Comparison of ENCODE assay signal across 10 cellular contexts in genomic region chr3:119630562-119631329, GRCh38. TPM values are rescaled to one million over a fixed set of nuclear protein-coding genes. Genes with fewer than 3 reads are reported as not detected.
DNase-seq lines count a peak whose midpoint lies in the region; ATAC-seq, FAIRE-seq and TF ChIP-seq lines count a peak whose summit lies in the region.
"Had no signal": no experiment of that assay in that cellular context is flagged by ENCODE, and none has a peak within 500 bp of the region (broad histone marks: within the 10 kb centered on the region; RNA-seq: fewer than 3 reads in every experiment).

No MANE protein-coding gene starts in this region.

- CTCF ChIA-PET in GM12878 (lab: Yijun Ruan, JAX): interaction anchor here (1.1 to 2.5 kb wide), 5 partner anchors 29 to 80 kb away, joined by 3 to 16 read pairs (median 5); partner anchors contain the start of gene CD80

- TF ChIP-seq CTCF in GM12878 (IDR thresholded peaks at IDR 0.05 in 2 of 3, conservative IDR thresholded peaks at IDR 0.05 in 1 of 3; ENCODE audit: control insufficient read depth in 2 of 3, extremely low read depth in 1 of 3, insufficient read depth in 1 of 3, low read depth in 3 of 3, low read length in 3 of 3): no peak
- no peak for TF ChIP-seq CTCF in testis (IDR thresholded peaks at IDR 0.05)
- no peak for TF ChIP-seq CTCF in kidney (IDR thresholded peaks at IDR 0.05; ENCODE audit: borderline replicate concordance, extremely low read depth, insufficient read depth)

- no peaks in the 10 kb centered on the region; a peak in 1 of 4 replicates for H3K36me3 ChIP-seq in GM12878 (ENCODE audit: control insufficient read depth in 2 of 2, insufficient read depth in 2 of 2, low read length in 1 of 2)
- H3K36me3 ChIP-seq in testis (ENCODE audit: low read depth, missing control alignments): no peaks in the 10 kb centered on the region
- H3K36me3 ChIP-seq in kidney (ENCODE audit: control insufficient read depth in 1 of 2, insufficient read depth in 2 of 2, low read length in 2 of 2): no peaks in the 10 kb centered on the region

- H3K79me2 ChIP-seq in GM12878 (ENCODE audit: control insufficient read depth, insufficient read depth, low read length): no peaks in the 10 kb centered on the region

- no peak overlapping the region for H3K9ac ChIP-seq in GM12878 (ENCODE audit: control insufficient read depth, insufficient read depth, low read length)
- H3K9ac ChIP-seq in kidney (ENCODE audit: low read length in 2 of 2): no peak overlapping the region

- H3K27ac ChIP-seq in GM12878 (ENCODE audit: control insufficient read depth, insufficient read depth) (no peak overlapping the region), testis (peak overlapping the region; percentile 29 to 84), kidney (ENCODE audit: low read depth in 2 of 2, low read length in 2 of 2) (no peak overlapping the region)

- TF ChIP-seq POLR2A in GM12878 (IDR thresholded peaks at IDR 0.05; ENCODE audit: low read depth, low read length): no peak
- no peak for TF ChIP-seq POLR2A in testis (IDR thresholded peaks at IDR 0.05)

- WGBS in GM12878 (ENCODE audit: insufficient coverage, insufficient replicate concordance, low lambda C conversion rate, missing lambda C conversion rate): 83% methylated on average over 10 of the region's 10 CpGs
- 77 to 79% methylated on average over 10 of the region's 10 CpGs for WGBS in testis, 2 donors

- RAD21 ChIA-PET in GM12878 (lab: Charles Lee; ENCODE audit: unreplicated experiment): interaction anchor here (0.6 to 7.8 kb wide), 5 partner anchors 26 to 466 kb away, joined by 3 to 103 read pairs (median 4); partner anchors contain the start of gene CD80

- FAIRE-seq in GM12878 (lab: Jason Lieb, UNC) (no peak), kidney (lab: Jason Lieb, UNC) (no peak)
- FAIRE-seq: frontal cortex, GM18507 had no signal

- no peak for TF ChIP-seq RAD21 in GM12878 (IDR thresholded peaks at IDR 0.05; ENCODE audit: insufficient read depth, low read depth, low read length)

- H3K27me3 ChIP-seq in GM12878 (replicated peaks in 1 of 2; ENCODE audit: control insufficient read depth in 2 of 2, insufficient read depth in 2 of 2, low read length in 1 of 2): no peaks in the 10 kb centered on the region
- H3K27me3 ChIP-seq in testis: no peaks in the 10 kb centered on the region

- SMC1A ChIA-PET in GM12878 (lab: Charles Lee; ENCODE audit: uncharacterized antibody, unreplicated experiment): interaction anchor here (0.6 to 9.4 kb wide), 7 partner anchors 29 to 111 kb away, joined by 3 to 128 read pairs (median 3); partner anchors contain the start of gene COX17

- in situ Hi-C loops in GM12878 (cut with MboI): no loop called here

- DNase-seq in LHCN-M2 (ENCODE audit: low read depth) (peak; percentile 46), GM12878 (ENCODE audit: low read depth, low spot score) (no peak), kidney tubule cell (ENCODE audit: low spot score) (peak; percentile 45), testis (no peak), kidney (no peak), cerebellar nuclear complex (lab: John Stamatoyannopoulos, UW) (no peak)
- DNase-seq in activated CD8-positive, alpha-beta memory T cell treated with anti-CD3 and anti-CD28 coated beads, Interleukin-2, amount 50 U/mL, for 48 hours: no peak

- no peak for TF ChIP-seq EP300 in GM12878 (IDR thresholded peaks at IDR 0.05; ENCODE audit: borderline replicate concordance in 1 of 2, control insufficient read depth in 1 of 2, low read depth in 2 of 2, low read length in 2 of 2)

- peak overlapping the region; percentile 28 for H2AFZ ChIP-seq in GM12878 (ENCODE audit: control insufficient read depth, low read depth, low read length)

- no peak overlapping the region for H3K4me3 ChIP-seq in GM12878
- H3K4me3 ChIP-seq in testis: no peak overlapping the region
- no peak overlapping the region for H3K4me3 ChIP-seq in kidney (ENCODE audit: low read length in 2 of 2)

- BruUV-seq in GM12878 (replicated peaks; lab: Mats Ljungman, UMichigan): no TSS peak

- ATAC-seq in GM12878 (no peak), HG03378 (IDR thresholded peaks at IDR 0.05; ENCODE audit: unreplicated experiment) (no peak)

- H4K20me1 ChIP-seq in GM12878 (ENCODE audit: control insufficient read depth, insufficient read depth): no peaks in the 10 kb centered on the region

- H3K9me3 ChIP-seq in GM12878 (replicated peaks; ENCODE audit: control insufficient read depth, insufficient read depth, low read length) (no peaks in the 10 kb centered on the region), testis (no peaks in the 10 kb centered on the region), kidney (ENCODE audit: control insufficient read depth in 1 of 2, low read length in 2 of 2) (no peaks in the 10 kb centered on the region)

- H3K4me1 ChIP-seq in GM12878 (ENCODE audit: control insufficient read depth, insufficient read depth, low read length) (peaks cover 40% of the 10 kb centered on the region), testis (peaks cover 18% of the 10 kb centered on the region), kidney (ENCODE audit: control insufficient read depth in 1 of 2, insufficient read depth in 1 of 2, low read depth in 1 of 2, low read length in 2 of 2) (peaks cover 0 to 5% of the 10 kb centered on the region in 2 donors)

- no peak overlapping the region for H3K4me2 ChIP-seq in GM12878 (ENCODE audit: control insufficient read depth, insufficient read depth)

- intact Hi-C loops in GM12878 (cut with micrococcal nuclease; ENCODE audit: unreplicated experiment) (no loop called here), testis (cut with DNase I; ENCODE audit: low total_unique reads) (no loop called here), kidney (cut with DNase I) (no loop called here)

- POLR2A ChIA-PET in GM12878 (lab: Charles Lee): interaction anchor here (1.0 to 6.1 kb wide), 3 partner anchors 9 to 77 kb away, joined by 3 to 103 read pairs (median 3); partner anchors contain the start of gene PLA1A

RNA-seq across cellular contexts. Expression of gene POPDC2, which starts 29.6 kb away (rescaled TPM):
- total RNA-seq in LHCN-M2 (2014; rRNA removed) (1.1 TPM in 1 of 2 replicates, not detected in the other), GM12878 (2014; rRNA removed) (3.4 and 3.9 TPM in 2 replicates), GM12878 (2014; rRNA removed; fragmentation: Illumina TruSeq; extraction: Trizol) (2.7 and 7.5 TPM in 2 replicates), GM12878 (2021) (3.5 and 3.9 TPM in 2 replicates), testis (1 to 10 TPM; 4.1 to 5.7 TPM), kidney (3.2 TPM)
- polyA plus RNA-seq in LHCN-M2 (2012): 0.43 TPM
- 18.9 and 20.7 TPM in 2 replicates for total RNA-seq in GM12878 (2013; cell fraction: nucleolus; rRNA removed)
- polyA plus RNA-seq in GM12878 (2011; ENCODE audit: low read depth): 2.5 TPM
- polyA plus RNA-seq in GM12878 (2011; rRNA removed) (8.6 and 12.7 TPM in 2 replicates), GM12878 (2014; fragmentation: Illumina TruSeq; extraction: Trizol) (2.6 and 3.6 TPM in 2 replicates), GM12878 (2014; fragmentation: Nextera tagmentation; extraction: Ambion mirVana) (1 to 10 TPM; 3.5 to 5.3 TPM), GM12878 (2014; rRNA removed) (3.8 and 6.1 TPM in 2 replicates), GM12878 (2016; fragmentation: Nextera tagmentation; extraction: Ambion mirVana) (1 to 10 TPM; 1.8 to 4.0 TPM), testis (ENCODE audit: insufficient read depth, low read depth, low replicate concordance) (8.0 TPM), kidney (ENCODE audit: insufficient read depth, low read depth, low replicate concordance) (7.3 TPM)
- polyA plus RNA-seq in GM12878 (2011; cell fraction: cytosol; rRNA removed): 9.5 and 9.8 TPM in 2 replicates
- polyA plus RNA-seq in GM12878 (2011; cell fraction: nucleus; rRNA removed): 41.3 and 48.9 TPM in 2 replicates
- polyA plus RNA-seq in GM12878 (2012): 3.0 and 4.2 TPM in 2 replicates
- polyA minus RNA-seq in GM12878 (2011; rRNA and poly(A)+ RNA removed): 12.9 and 16.1 TPM in 2 replicates
- 0.83 and 0.94 TPM in 2 replicates for polyA minus RNA-seq in GM12878 (2011; cell fraction: cytosol; rRNA and poly(A)+ RNA removed)
- 10.8 and 19.9 TPM in 2 replicates for polyA minus RNA-seq in GM12878 (2011; cell fraction: nucleus; rRNA and poly(A)+ RNA removed)

RNA-seq across cellular contexts. Expression of gene PLA1A, which starts 33.1 kb away (rescaled TPM):
- total RNA-seq in LHCN-M2 (2014; rRNA removed) (0.13 TPM in 1 of 2 replicates, not detected in the other), GM12878 (2014; rRNA removed) (5.9 and 6.5 TPM in 2 replicates), GM12878 (2014; rRNA removed; fragmentation: Illumina TruSeq; extraction: Trizol) (4.7 TPM in 2 replicates), GM12878 (2021) (3.8 and 4.4 TPM in 2 replicates), testis (1 to 10 TPM in 1 of 2 donors, under 1 TPM in 1; 0.87 to 2.7 TPM), kidney (6.7 TPM)
- polyA plus RNA-seq in LHCN-M2 (2012): 0.09 TPM
- 43.4 and 53.6 TPM in 2 replicates for total RNA-seq in GM12878 (2013; cell fraction: nucleolus; rRNA removed)
- polyA plus RNA-seq in GM12878 (2011; ENCODE audit: low read depth): 7.9 TPM
- polyA plus RNA-seq in GM12878 (2011; rRNA removed) (106 TPM in 2 replicates), GM12878 (2014; fragmentation: Illumina TruSeq; extraction: Trizol) (4.9 and 6.7 TPM in 2 replicates), GM12878 (2014; fragmentation: Nextera tagmentation; extraction: Ambion mirVana) (1 to 10 TPM; 2.9 to 3.5 TPM), GM12878 (2014; rRNA removed) (3.1 and 3.9 TPM in 2 replicates), GM12878 (2016; fragmentation: Nextera tagmentation; extraction: Ambion mirVana) (1 to 10 TPM; 5.3 to 7.2 TPM), testis (ENCODE audit: insufficient read depth, low read depth, low replicate concordance) (8.7 TPM), kidney (ENCODE audit: insufficient read depth, low read depth, low replicate concordance) (10.1 TPM)
- 92.1 and 100 TPM in 2 replicates for polyA plus RNA-seq in GM12878 (2011; cell fraction: cytosol; rRNA removed)
- 48.6 and 73.6 TPM in 2 replicates for polyA plus RNA-seq in GM12878 (2011; cell fraction: nucleus; rRNA removed)
- polyA plus RNA-seq in GM12878 (2012): 8.0 and 10.1 TPM in 2 replicates
- 103 and 152 TPM in 2 replicates for polyA minus RNA-seq in GM12878 (2011; rRNA and poly(A)+ RNA removed)
- polyA minus RNA-seq in GM12878 (2011; cell fraction: cytosol; rRNA and poly(A)+ RNA removed): 28.3 and 32.7 TPM in 2 replicates
- polyA minus RNA-seq in GM12878 (2011; cell fraction: nucleus; rRNA and poly(A)+ RNA removed): 68.2 and 98.7 TPM in 2 replicates

RNA-seq across cellular contexts. Expression of gene COX17, which starts 46.5 kb away (rescaled TPM):
- total RNA-seq in LHCN-M2 (2014; rRNA removed) (15.1 and 24.2 TPM in 2 replicates), GM12878 (2014; rRNA removed) (150 and 153 TPM in 2 replicates), GM12878 (2014; rRNA removed; fragmentation: Illumina TruSeq; extraction: Trizol) (191 and 199 TPM in 2 replicates), GM12878 (2021) (111 and 113 TPM in 2 replicates), testis (10 to 100 TPM; 35.4 to 39.1 TPM), kidney (46.4 TPM)
- 73.4 TPM for polyA plus RNA-seq in LHCN-M2 (2012)
- 60.0 and 72.5 TPM in 2 replicates for total RNA-seq in GM12878 (2013; cell fraction: nucleolus; rRNA removed)
- polyA plus RNA-seq in GM12878 (2011; ENCODE audit: low read depth): 48.3 TPM
- polyA plus RNA-seq in GM12878 (2011; rRNA removed) (112 and 123 TPM in 2 replicates), GM12878 (2014; fragmentation: Illumina TruSeq; extraction: Trizol) (53.8 and 115 TPM in 2 replicates), GM12878 (2014; fragmentation: Nextera tagmentation; extraction: Ambion mirVana) (100 to 1,000 TPM; 615 to 717 TPM), GM12878 (2014; rRNA removed) (288 and 295 TPM in 2 replicates), GM12878 (2016; fragmentation: Nextera tagmentation; extraction: Ambion mirVana) (100 to 1,000 TPM; 370 to 376 TPM), testis (ENCODE audit: insufficient read depth, low read depth, low replicate concordance) (81.7 TPM), kidney (ENCODE audit: insufficient read depth, low read depth, low replicate concordance) (218 TPM)
- polyA plus RNA-seq in GM12878 (2011; cell fraction: cytosol; rRNA removed): 77.3 and 110 TPM in 2 replicates
- 69.0 and 81.2 TPM in 2 replicates for polyA plus RNA-seq in GM12878 (2011; cell fraction: nucleus; rRNA removed)
- polyA plus RNA-seq in GM12878 (2012): 164 and 185 TPM in 2 replicates
- polyA minus RNA-seq in GM12878 (2011; rRNA and poly(A)+ RNA removed): 37.5 and 48.8 TPM in 2 replicates
- polyA minus RNA-seq in GM12878 (2011; cell fraction: cytosol; rRNA and poly(A)+ RNA removed): 24.5 and 25.1 TPM in 2 replicates
- polyA minus RNA-seq in GM12878 (2011; cell fraction: nucleus; rRNA and poly(A)+ RNA removed): 66.6 and 89.7 TPM in 2 replicates

RNA-seq across cellular contexts. Expression of gene ADPRH, which starts 51.5 kb away (rescaled TPM):
- total RNA-seq in LHCN-M2 (2014; rRNA removed) (13.3 and 14.7 TPM in 2 replicates), GM12878 (2014; rRNA removed) (15.4 and 17.2 TPM in 2 replicates), GM12878 (2014; rRNA removed; fragmentation: Illumina TruSeq; extraction: Trizol) (12.2 and 13.2 TPM in 2 replicates), GM12878 (2021) (24.9 and 26.0 TPM in 2 replicates), testis (1 to 10 TPM; 7.9 to 8.6 TPM), kidney (15.0 TPM)
- polyA plus RNA-seq in LHCN-M2 (2012): 10.7 TPM
- 31.0 and 32.4 TPM in 2 replicates for total RNA-seq in GM12878 (2013; cell fraction: nucleolus; rRNA removed)
- polyA plus RNA-seq in GM12878 (2011; ENCODE audit: low read depth): 11.1 TPM
- polyA plus RNA-seq in GM12878 (2011; rRNA removed) (32.6 and 33.1 TPM in 2 replicates), GM12878 (2014; fragmentation: Illumina TruSeq; extraction: Trizol) (24.5 and 25.8 TPM in 2 replicates), GM12878 (2014; fragmentation: Nextera tagmentation; extraction: Ambion mirVana) (1 to 10 TPM; 2.3 to 3.7 TPM), GM12878 (2014; rRNA removed) (16.5 and 19.1 TPM in 2 replicates), GM12878 (2016; fragmentation: Nextera tagmentation; extraction: Ambion mirVana) (10 to 100 TPM; 19.0 to 22.0 TPM), testis (ENCODE audit: insufficient read depth, low read depth, low replicate concordance) (8.0 TPM), kidney (ENCODE audit: insufficient read depth, low read depth, low replicate concordance) (5.2 TPM)
- polyA plus RNA-seq in GM12878 (2011; cell fraction: cytosol; rRNA removed): 23.1 and 27.0 TPM in 2 replicates
- 18.0 and 19.9 TPM in 2 replicates for polyA plus RNA-seq in GM12878 (2011; cell fraction: nucleus; rRNA removed)
- 13.2 and 20.2 TPM in 2 replicates for polyA plus RNA-seq in GM12878 (2012)
- polyA minus RNA-seq in GM12878 (2011; rRNA and poly(A)+ RNA removed): 31.7 and 36.9 TPM in 2 replicates
- polyA minus RNA-seq in GM12878 (2011; cell fraction: cytosol; rRNA and poly(A)+ RNA removed): 10.2 and 11.2 TPM in 2 replicates
- 12.1 and 16.2 TPM in 2 replicates for polyA minus RNA-seq in GM12878 (2011; cell fraction: nucleus; rRNA and poly(A)+ RNA removed)

Comparison
In these comparisons a context has a peak if more than half of its experiments do, and no peak if none do; other contexts are left out.
1. DNase-seq: peak in LHCN-M2 (single experiment) and kidney tubule cell (single experiment); none in GM12878 (single experiment), testis (single experiment), kidney (single experiment), cerebellar nuclear complex (0 of 2) and activated CD8-positive, alpha-beta memory T cell treated with anti-CD3 and anti-CD28 coated beads, Interleukin-2, amount 50 U/mL, for 48 hours (single experiment).
2. H3K27ac ChIP-seq: peak in testis (2 of 2); none in GM12878 (single experiment) and kidney (0 of 2).